In genomic region chr12:93091851-93092558, GRCh38 we compare ENCODE assay signal across 1 cellular context.
TF ChIP-seq lines count a peak whose summit lies in the region.

No MANE protein-coding gene starts in this region.

TF ChIP-seq in HEK293, 187 proteins besides CTCF, POLR2A, EP300 and RAD21 (continued from another document):
- TF ChIP-seq, protein P1, sequence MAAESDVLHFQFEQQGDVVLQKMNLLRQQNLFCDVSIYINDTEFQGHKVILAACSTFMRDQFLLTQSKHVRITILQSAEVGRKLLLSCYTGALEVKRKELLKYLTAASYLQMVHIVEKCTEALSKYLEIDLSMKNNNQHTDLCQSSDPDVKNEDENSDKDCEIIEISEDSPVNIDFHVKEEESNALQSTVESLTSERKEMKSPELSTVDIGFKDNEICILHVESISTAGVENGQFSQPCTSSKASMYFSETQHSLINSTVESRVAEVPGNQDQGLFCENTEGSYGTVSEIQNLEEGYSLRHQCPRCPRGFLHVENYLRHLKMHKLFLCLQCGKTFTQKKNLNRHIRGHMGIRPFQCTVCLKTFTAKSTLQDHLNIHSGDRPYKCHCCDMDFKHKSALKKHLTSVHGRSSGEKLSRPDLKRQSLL (tag by site-specific recombination; IDR thresholded peaks at IDR 0.05), result no peak
- no peak for TF ChIP-seq ZNF324 (tag by site-specific recombination; IDR thresholded peaks at IDR 0.05)
- no peak for TF ChIP-seq ZNF223 (tag by site-specific recombination; IDR thresholded peaks at IDR 0.05)
- no peak for TF ChIP-seq SP2 (tag by site-specific recombination; IDR thresholded peaks at IDR 0.05)
- no peak for TF ChIP-seq ZNF596 (tag by site-specific recombination; IDR thresholded peaks at IDR 0.05)
- TF ChIP-seq SCRT2 (tag by site-specific recombination; IDR thresholded peaks at IDR 0.05), result no peak
- TF ChIP-seq KLF1 (tag by site-specific recombination; IDR thresholded peaks at IDR 0.05), result no peak
- no peak for TF ChIP-seq PATZ1 (tag by site-specific recombination; IDR thresholded peaks at IDR 0.05)
- TF ChIP-seq ZNF24 (tag by site-specific recombination; IDR thresholded peaks at IDR 0.05), result no peak
- TF ChIP-seq, protein P2, sequence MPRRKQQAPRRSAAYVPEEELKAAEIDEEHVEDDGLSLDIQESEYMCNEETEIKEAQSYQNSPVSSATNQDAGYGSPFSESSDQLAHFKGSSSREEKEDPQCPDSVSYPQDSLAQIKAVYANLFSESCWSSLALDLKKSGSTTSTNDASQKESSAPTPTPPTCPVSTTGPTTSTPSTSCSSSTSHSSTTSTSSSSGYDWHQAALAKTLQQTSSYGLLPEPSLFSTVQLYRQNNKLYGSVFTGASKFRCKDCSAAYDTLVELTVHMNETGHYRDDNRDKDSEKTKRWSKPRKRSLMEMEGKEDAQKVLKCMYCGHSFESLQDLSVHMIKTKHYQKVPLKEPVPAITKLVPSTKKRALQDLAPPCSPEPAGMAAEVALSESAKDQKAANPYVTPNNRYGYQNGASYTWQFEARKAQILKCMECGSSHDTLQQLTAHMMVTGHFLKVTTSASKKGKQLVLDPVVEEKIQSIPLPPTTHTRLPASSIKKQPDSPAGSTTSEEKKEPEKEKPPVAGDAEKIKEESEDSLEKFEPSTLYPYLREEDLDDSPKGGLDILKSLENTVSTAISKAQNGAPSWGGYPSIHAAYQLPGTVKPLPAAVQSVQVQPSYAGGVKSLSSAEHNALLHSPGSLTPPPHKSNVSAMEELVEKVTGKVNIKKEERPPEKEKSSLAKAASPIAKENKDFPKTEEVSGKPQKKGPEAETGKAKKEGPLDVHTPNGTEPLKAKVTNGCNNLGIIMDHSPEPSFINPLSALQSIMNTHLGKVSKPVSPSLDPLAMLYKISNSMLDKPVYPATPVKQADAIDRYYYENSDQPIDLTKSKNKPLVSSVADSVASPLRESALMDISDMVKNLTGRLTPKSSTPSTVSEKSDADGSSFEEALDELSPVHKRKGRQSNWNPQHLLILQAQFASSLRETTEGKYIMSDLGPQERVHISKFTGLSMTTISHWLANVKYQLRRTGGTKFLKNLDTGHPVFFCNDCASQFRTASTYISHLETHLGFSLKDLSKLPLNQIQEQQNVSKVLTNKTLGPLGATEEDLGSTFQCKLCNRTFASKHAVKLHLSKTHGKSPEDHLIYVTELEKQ (tag by site-specific recombination; IDR thresholded peaks at IDR 0.05; ENCODE audit: borderline replicate concordance), result no peak
